In genomic region chr2:165699931-165700330, GRCh38 we compare ENCODE assay signal across 25 cellular contexts.
DNase-seq lines count a peak whose midpoint lies in the region; ATAC-seq and TF ChIP-seq lines count a peak whose summit lies in the region.
"Had no signal": no experiment of that assay in that cellular context is flagged by ENCODE, and none has a peak within 500 bp of the region (broad histone marks: within the 10 kb centered on the region; RNA-seq: fewer than 3 reads in every experiment).

No MANE protein-coding gene starts in this region.

- no peaks in the 10 kb centered on the region for H3K27me3 Mint-ChIP-seq in WTC11 (ENCODE audit: low read depth)
- H3K27me3 Mint-ChIP-seq in activated CD8-positive, alpha-beta T cell treated with anti-CD3 and anti-CD28 coated beads for 36 hours, result peaks cover 4% of the 10 kb centered on the region
- no peaks in the 10 kb centered on the region for H3K27me3 Mint-ChIP-seq in H9 (ENCODE audit: low read depth)

- H3K27ac Mint-ChIP-seq in WTC11, result peak overlapping the region; percentile 17; the same call in 1 of the 2 replicates
- no peak overlapping the region for H3K27ac Mint-ChIP-seq in activated CD8-positive, alpha-beta T cell treated with anti-CD3 and anti-CD28 coated beads for 36 hours
- 0 out of 7 replicates have a peak overlapping the region, but pooled peaks of 1 of the 3 experiments have one; percentile 20 for H3K27ac Mint-ChIP-seq in H9
- H3K27ac Mint-ChIP-seq: activated T-cell treated with anti-CD3 and anti-CD28 coated beads, Interleukin-2, amount 50 U/mL, for 72 hours; IgD-negative memory B cell; naive thymus-derived CD8-positive, alpha-beta T cell; stimulated activated effector memory CD8-positive, alpha-beta T cell treated with anti-CD3 and anti-CD28 coated beads, Interleukin-12 subunit alpha, Interleukin-12 subunit beta, amount 100 ng/mL, for 72 hours had no signal

- H3K4me3 Mint-ChIP-seq in WTC11 (no peak overlapping the region), H9 (no peak overlapping the region)
- H3K4me3 Mint-ChIP-seq in activated CD8-positive, alpha-beta T cell treated with anti-CD3 and anti-CD28 coated beads for 36 hours, result no peak overlapping the region
- H3K4me3 Mint-ChIP-seq: activated T-cell treated with anti-CD3 and anti-CD28 coated beads, Interleukin-2, amount 50 U/mL, for 72 hours; naive thymus-derived CD8-positive, alpha-beta T cell; stimulated activated effector memory CD8-positive, alpha-beta T cell treated with anti-CD3 and anti-CD28 coated beads, Interleukin-12 subunit alpha, Interleukin-12 subunit beta, amount 100 ng/mL, for 72 hours had no signal

- no peaks in the 10 kb centered on the region for H3K36me3 ChIP-seq in osteoblast (ENCODE audit: insufficient read depth, low read length)
- H3K36me3 ChIP-seq: lower lobe of right lung had no signal

- H3K56ac ChIP-seq in H9 (ENCODE audit: insufficient read length, low read depth, low read length), result no peak overlapping the region

- H3K4me2 ChIP-seq in osteoblast (ENCODE audit: insufficient read depth, low read length) (no peak overlapping the region), H9 (ENCODE audit: insufficient read depth, insufficient read length, low read length) (no peak overlapping the region)

- no peak overlapping the region for H3K23ac ChIP-seq in H9 (ENCODE audit: insufficient read length, low read depth, low read length)

- H3K4me1 ChIP-seq in osteoblast (ENCODE audit: insufficient read depth, low read length) (no peaks in the 10 kb centered on the region), H9 (ENCODE audit: insufficient read depth, low read length) (peaks cover 14% of the 10 kb centered on the region; the same call in 1 of the 2 replicates)
- H3K4me1 ChIP-seq: lower lobe of right lung had no signal

- H2BK12ac ChIP-seq in H9 (ENCODE audit: insufficient read length, low read depth, low read length), result no peak overlapping the region

- H3K9me3 ChIP-seq in osteoblast (ENCODE audit: low read depth, low read length), result no peaks in the 10 kb centered on the region
- no peaks in the 10 kb centered on the region for H3K9me3 ChIP-seq in H9 (ENCODE audit: control insufficient read depth, low read depth, low read length)
- H3K9me3 ChIP-seq: lower lobe of right lung had no signal

- H3K79me1 ChIP-seq in H9 (ENCODE audit: insufficient read depth, low read depth, low read length, poor library complexity, severe bottlenecking), result no peaks in the 10 kb centered on the region

- no peak overlapping the region for H3T11ph ChIP-seq in H9 (ENCODE audit: low read length)

- H3K4me1 Mint-ChIP-seq in WTC11 (peaks cover 67% of the 10 kb centered on the region), H9 (peaks cover 49 to 55% of the 10 kb centered on the region in 2 experiments)
- no peaks in the 10 kb centered on the region for H3K4me1 Mint-ChIP-seq in activated CD8-positive, alpha-beta T cell treated with anti-CD3 and anti-CD28 coated beads for 36 hours (ENCODE audit: low read depth)
- H3K4me1 Mint-ChIP-seq: naive thymus-derived CD8-positive, alpha-beta T cell; stimulated activated effector memory CD8-positive, alpha-beta T cell treated with anti-CD3 and anti-CD28 coated beads, Interleukin-12 subunit alpha, Interleukin-12 subunit beta, amount 100 ng/mL, for 72 hours had no signal

- H2BK15ac ChIP-seq in H9 (ENCODE audit: low read depth, low read length), result no peak overlapping the region

- no peak overlapping the region for H2BK5ac ChIP-seq in H9 (ENCODE audit: insufficient read length, low read length)

- H3K36me3 Mint-ChIP-seq in WTC11, result peaks cover 4% of the 10 kb centered on the region; the same call in 1 of the 2 replicates
- no peaks in the 10 kb centered on the region for H3K36me3 Mint-ChIP-seq in activated CD8-positive, alpha-beta T cell treated with anti-CD3 and anti-CD28 coated beads for 36 hours (ENCODE audit: low read depth)
- H3K36me3 Mint-ChIP-seq in H9 (ENCODE audit: insufficient read depth in 1 of 3, low read depth in 3 of 3), result no peaks in the 10 kb centered on the region
- H3K36me3 Mint-ChIP-seq: IgD-negative memory B cell; naive thymus-derived CD8-positive, alpha-beta T cell; stimulated activated effector memory CD8-positive, alpha-beta T cell treated with anti-CD3 and anti-CD28 coated beads, Interleukin-12 subunit alpha, Interleukin-12 subunit beta, amount 100 ng/mL, for 72 hours had no signal

- H3K18ac ChIP-seq in H9 (ENCODE audit: insufficient read length, low read depth, low read length), result no peak overlapping the region

- peaks cover 2% of the 10 kb centered on the region for H3K27me3 ChIP-seq in osteoblast (ENCODE audit: insufficient read depth, low read length)
- H3K27me3 ChIP-seq in H9 (ENCODE audit: insufficient read depth, low read length), result no peaks in the 10 kb centered on the region

- H3K79me2 ChIP-seq in osteoblast (ENCODE audit: insufficient read depth, low read length) (no peaks in the 10 kb centered on the region), H9 (ENCODE audit: insufficient read depth, low read length) (no peaks in the 10 kb centered on the region)

- H2BK120ac ChIP-seq in H9 (ENCODE audit: low read depth, low read length, poor library complexity, severe bottlenecking), result no peak overlapping the region

- no peak overlapping the region for H4K5ac ChIP-seq in H9 (ENCODE audit: insufficient read length, low read depth, low read length)

- no peak overlapping the region for H3K4me3 ChIP-seq in osteoblast (ENCODE audit: insufficient read depth, low read length)
- H3K4me3 ChIP-seq: lower lobe of right lung had no signal

- no peak for TF ChIP-seq CTCF in WTC11 (IDR thresholded peaks at IDR 0.05)
- TF ChIP-seq CTCF in osteoblast (IDR thresholded peaks at IDR 0.05; ENCODE audit: extremely low read depth, low read depth, low read length), result no peak
- no peak for TF ChIP-seq CTCF in activated CD8-positive, alpha-beta T cell treated with anti-CD3 and anti-CD28 coated beads for 36 hours (IDR thresholded peaks at IDR 0.05)
- no peak for TF ChIP-seq CTCF in H9 (conservative IDR thresholded peaks at IDR 0.05)

- DNase-seq in LHCN-M2 (ENCODE audit: low read depth) (peak; percentile 16), WTC11 (ENCODE audit: low spot score) (no peak), osteoblast (ENCODE audit: insufficient read length, low spot score, missing footprints) (no peak), H9 (no peak)
- no peak for DNase-seq in activated CD8-positive, alpha-beta T cell treated with anti-CD3 and anti-CD28 coated beads for 36 hours
- DNase-seq: activated naive CD4-positive, alpha-beta T cell; activated T-cell treated with anti-CD3 and anti-CD28 coated beads, Interleukin-2, amount 50 U/mL, for 72 hours; central memory CD4-positive, alpha-beta T cell; cortex of kidney; foreskin fibroblast; GOT3; head of caudate nucleus; kidney; lower lobe of right lung; naive thymus-derived CD8-positive, alpha-beta T cell; NCI-H2029 treated with DMSO at 0.1 percent for 48 hours; NCI-H748 treated with DMSO at 0.1 percent for 48 hours; OCI-M1; T-helper 1 cell; trophoblast cell had no signal

- H3K4ac ChIP-seq in H9 (ENCODE audit: low read depth, low read length), result no peak overlapping the region

- H3K9me3 Mint-ChIP-seq in WTC11 (peaks cover 2% of the 10 kb centered on the region; the same call in 1 of the 2 replicates), H9 (no peaks in the 10 kb centered on the region; a peak in 1 of 5 replicates)
- H3K9me3 Mint-ChIP-seq in activated CD8-positive, alpha-beta T cell treated with anti-CD3 and anti-CD28 coated beads for 36 hours, result no peaks in the 10 kb centered on the region
- H3K9me3 Mint-ChIP-seq: activated T-cell treated with anti-CD3 and anti-CD28 coated beads, Interleukin-2, amount 50 U/mL, for 72 hours; IgD-negative memory B cell; naive thymus-derived CD8-positive, alpha-beta T cell; stimulated activated effector memory CD8-positive, alpha-beta T cell treated with anti-CD3 and anti-CD28 coated beads, Interleukin-12 subunit alpha, Interleukin-12 subunit beta, amount 100 ng/mL, for 72 hours had no signal

- H3K14ac ChIP-seq in H9 (ENCODE audit: insufficient read depth, low read length), result no peak overlapping the region

- no CpG with 5 or more reads among the region's 2 CpGs for WGBS in H9 (ENCODE audit: extremely low coverage, insufficient read length, low lambda C conversion rate)

- H2BK20ac ChIP-seq in H9 (ENCODE audit: low read depth, low read length, poor library complexity, severe bottlenecking), result no peak overlapping the region

- H3K23me2 ChIP-seq in H9 (ENCODE audit: insufficient read length, low read depth, low read length, poor library complexity, severe bottlenecking), result no peaks in the 10 kb centered on the region

- H2AFZ ChIP-seq in osteoblast (ENCODE audit: low read length) (peak overlapping the region; percentile 30), H9 (ENCODE audit: low read length) (no peak overlapping the region)

- no peak overlapping the region for H4K91ac ChIP-seq in H9 (ENCODE audit: insufficient read length, low read depth, low read length)

- CTCF ChIA-PET in WTC11 (lab: Charles Lee), result interaction anchor here (0.7 to 2.6 kb wide), 4 partner anchors 8 to 174 kb away, joined by 3 to 17 read pairs (median 8); no protein-coding TSS in a partner anchor
- CTCF ChIA-PET in activated CD8-positive, alpha-beta T cell treated with anti-CD3 and anti-CD28 coated beads for 36 hours (lab: Charles Lee), result interaction anchor here (0.6 to 2.9 kb wide), 3 partner anchors 9 to 423 kb away, joined by 3 to 9 read pairs (median 4); no protein-coding TSS in a partner anchor

- H3K27ac ChIP-seq in osteoblast (ENCODE audit: low read depth, low read length), result no peak overlapping the region
- H3K27ac ChIP-seq in H9 (ENCODE audit: insufficient read length, low read depth, low read length), result no peak overlapping the region
- H3K27ac ChIP-seq: lower lobe of right lung, RWPE1 had no signal

- no peak overlapping the region for H2AK5ac ChIP-seq in H9 (ENCODE audit: insufficient read length, low read length)

- no peak overlapping the region for H3K9ac ChIP-seq in H9 (ENCODE audit: extremely low read depth, insufficient read length, low read length)

- intact Hi-C loops in activated CD8-positive, alpha-beta T cell treated with anti-CD3 and anti-CD28 coated beads for 36 hours (cut with micrococcal nuclease), result loop anchor here (10.0 kb wide), 1 partner anchor 295 kb away; no protein-coding TSS in a partner anchor

- H4K20me1 ChIP-seq in osteoblast (ENCODE audit: insufficient read depth, low read length) (no peaks in the 10 kb centered on the region), H9 (ENCODE audit: control insufficient read depth, insufficient read depth, insufficient read length) (no peaks in the 10 kb centered on the region)

- POLR2A ChIA-PET in WTC11 (lab: Charles Lee), result no interaction called here
- POLR2A ChIA-PET in activated CD8-positive, alpha-beta T cell treated with anti-CD3 and anti-CD28 coated beads for 36 hours (lab: Charles Lee), result no interaction called here

- ATAC-seq in GM18909 (IDR thresholded peaks at IDR 0.05; ENCODE audit: poor library complexity, unreplicated experiment) (peak; percentile 37), WTC11 (no peak), HG02981 (IDR thresholded peaks at IDR 0.05; ENCODE audit: unreplicated experiment) (no peak)
- ATAC-seq in activated CD8-positive, alpha-beta T cell treated with anti-CD3 and anti-CD28 coated beads for 36 hours, result no peak
- ATAC-seq: activated T-cell treated with anti-CD3 and anti-CD28 coated beads, Interleukin-2, amount 50 U/mL, for 72 hours; lower lobe of right lung; naive thymus-derived CD8-positive, alpha-beta T cell; stimulated activated effector memory CD8-positive, alpha-beta T cell treated with anti-CD3 and anti-CD28 coated beads, Interleukin-12 subunit alpha, Interleukin-12 subunit beta, amount 100 ng/mL, for 72 hours had no signal

- H4K8ac ChIP-seq in H9 (replicated peaks; ENCODE audit: insufficient read length, low read depth, low read length), result no peak overlapping the region
